In the genomic region with DNA sequence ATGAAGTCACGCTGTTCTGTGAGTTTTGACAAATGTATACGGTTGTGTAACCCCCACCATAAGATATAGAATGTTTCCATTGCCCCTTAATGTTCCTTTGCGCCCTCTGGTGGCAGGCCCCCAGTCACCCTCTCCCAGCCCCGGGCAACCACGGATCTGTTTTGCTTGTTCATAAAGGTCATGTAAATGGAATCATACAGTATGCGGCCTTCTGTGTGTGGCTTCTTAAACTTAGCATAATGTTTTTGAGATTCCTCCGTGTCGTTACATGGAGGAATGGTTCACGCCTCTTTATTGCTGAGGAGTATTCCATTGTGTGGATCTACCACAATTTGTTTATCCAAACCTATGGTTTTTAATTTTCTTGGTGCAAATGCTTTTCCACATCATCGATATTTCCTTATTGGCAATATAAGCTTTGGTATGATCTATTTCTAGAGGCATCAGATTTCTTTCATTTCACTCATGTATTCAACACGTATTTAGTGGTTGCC, we compare ENCODE assay signal across 8 cellular contexts. TPM values are rescaled to one million over a fixed set of nuclear protein-coding genes. Genes with fewer than 3 reads are reported as not detected.
DNase-seq lines count a peak whose midpoint lies in the region; ATAC-seq and TF ChIP-seq lines count a peak whose summit lies in the region.

No MANE protein-coding gene starts in this region.

- H3K4me1 Mint-ChIP-seq in natural killer cell: no peaks in the 10 kb centered on the region

- no peaks in the 10 kb centered on the region for H3K27me3 Mint-ChIP-seq in natural killer cell (ENCODE audit: low read depth in 2 of 2)

- no peaks in the 10 kb centered on the region for H3K36me3 Mint-ChIP-seq in natural killer cell

- peak; percentile 55 for ATAC-seq in HG03045 (IDR thresholded peaks at IDR 0.05; ENCODE audit: unreplicated experiment)
- peak; percentile 82 to 91 (median 88) for ATAC-seq in natural killer cell
- ATAC-seq in stimulated activated naive CD8-positive, alpha-beta T cell treated with anti-CD3 and anti-CD28 coated beads, Interleukin-15, Interleukin-2, amounts not matched to agents 100 U/mL and 50 U/mL, for 24 hours: peak; percentile 83
- no peak for ATAC-seq in GM21447 (IDR thresholded peaks at IDR 0.05; ENCODE audit: unreplicated experiment)

- TF ChIP-seq CTCF in GM12873 (IDR thresholded peaks at IDR 0.05; ENCODE audit: insufficient read depth, low read depth, low read length, missing control alignments) (peak; percentile 85), epithelial cell of esophagus (IDR thresholded peaks at IDR 0.05; ENCODE audit: insufficient read depth, low read depth, low read length, missing control alignments) (peak; percentile 81), natural killer cell (IDR thresholded peaks at IDR 0.05) (peak; percentile 93)

- no peaks in the 10 kb centered on the region for H3K9me3 Mint-ChIP-seq in natural killer cell

- peak; percentile 36 for DNase-seq in NOMO-1 treated with dmso at 0.1 percent for 144 hours (lab: John Stamatoyannopoulos, UW; ENCODE audit: unreplicated experiment)
- DNase-seq in activated CD8-positive, alpha-beta memory T cell treated with anti-CD3 and anti-CD28 coated beads, Interleukin-2, amount 50 U/mL, for 24 hours (ENCODE audit: extremely low read depth): peak; percentile 69
- DNase-seq in epithelial cell of esophagus (ENCODE audit: low read depth): peak; percentile 65
- peak; percentile 73 for DNase-seq in natural killer cell
- DNase-seq in stimulated activated naive CD8-positive, alpha-beta T cell treated with anti-CD3 and anti-CD28 coated beads, Interleukin-15, Interleukin-2, amounts not matched to agents 100 U/mL and 50 U/mL, for 24 hours: peak; percentile 90

- H3K27ac Mint-ChIP-seq in natural killer cell: no peak overlapping the region

- H3K4me3 Mint-ChIP-seq in natural killer cell: no peak overlapping the region

- no peak overlapping the region for H3K4me3 ChIP-seq in epithelial cell of esophagus (ENCODE audit: low read length)

- intact Hi-C loops in natural killer cell (cut with micrococcal nuclease): loop anchor here (1.0 to 2.0 kb wide), 3 partner anchors 177 to 627 kb away; a partner anchor contains a TSS

RNA-seq across cellular contexts. Expression of a gene that starts 28.4 kb away (rescaled TPM):
- 10 to 100 TPM; 21.1 to 25.5 (median 25.0) TPM for total RNA-seq in natural killer cell

Comparison
In these comparisons a context has a peak if more than half of its experiments do, and no peak if none do; other contexts are left out.
1. DNase-seq: peak in every context shown above with its lines; median percentile 90 in stimulated activated naive CD8-positive, alpha-beta T cell treated with anti-CD3 and anti-CD28 coated beads, Interleukin-15, Interleukin-2, amounts not matched to agents 100 U/mL and 50 U/mL, for 24 hours; 73 in natural killer cell; 69 in activated CD8-positive, alpha-beta memory T cell treated with anti-CD3 and anti-CD28 coated beads, Interleukin-2, amount 50 U/mL, for 24 hours; 65 in epithelial cell of esophagus; 36 in NOMO-1 treated with dmso at 0.1 percent for 144 hours.